Comparison of ENCODE assay signal across 2 cellular contexts in the genomic region with DNA sequence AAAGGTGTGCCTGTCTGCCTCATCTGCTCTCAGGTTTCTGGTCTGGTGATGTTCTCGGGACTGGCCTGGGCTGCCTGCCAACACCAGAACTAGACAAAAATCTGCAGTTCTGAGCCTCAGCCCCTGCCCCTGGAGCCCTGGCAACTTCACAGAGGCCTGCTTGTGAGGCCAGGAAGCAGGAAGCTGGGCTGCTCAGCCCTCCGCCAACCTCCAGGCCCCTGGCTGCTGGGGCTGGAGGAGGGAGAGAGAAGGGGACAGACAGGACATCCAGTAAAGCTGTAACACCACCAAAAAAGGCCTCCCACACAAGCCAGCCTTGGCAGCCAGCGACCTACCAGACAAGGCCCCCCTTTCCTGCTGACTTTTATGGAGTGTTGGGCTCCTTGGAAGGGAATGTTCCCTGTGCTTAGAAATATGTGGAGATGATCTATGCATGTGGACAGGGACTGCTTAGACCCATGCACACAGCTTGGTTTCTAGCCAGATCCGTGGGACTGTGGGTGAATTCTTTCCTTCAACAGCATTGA.
A peak's percentile ranks its signal among the peaks of the same experiment; 100 is the strongest.
TF ChIP-seq lines count a peak whose summit lies in the region.

No MANE protein-coding gene starts in this region.

TF ChIP-seq in liver, 16 proteins besides CTCF, POLR2A, EP300 and RAD21 (continued from another document):
- TF ChIP-seq, protein P1, sequence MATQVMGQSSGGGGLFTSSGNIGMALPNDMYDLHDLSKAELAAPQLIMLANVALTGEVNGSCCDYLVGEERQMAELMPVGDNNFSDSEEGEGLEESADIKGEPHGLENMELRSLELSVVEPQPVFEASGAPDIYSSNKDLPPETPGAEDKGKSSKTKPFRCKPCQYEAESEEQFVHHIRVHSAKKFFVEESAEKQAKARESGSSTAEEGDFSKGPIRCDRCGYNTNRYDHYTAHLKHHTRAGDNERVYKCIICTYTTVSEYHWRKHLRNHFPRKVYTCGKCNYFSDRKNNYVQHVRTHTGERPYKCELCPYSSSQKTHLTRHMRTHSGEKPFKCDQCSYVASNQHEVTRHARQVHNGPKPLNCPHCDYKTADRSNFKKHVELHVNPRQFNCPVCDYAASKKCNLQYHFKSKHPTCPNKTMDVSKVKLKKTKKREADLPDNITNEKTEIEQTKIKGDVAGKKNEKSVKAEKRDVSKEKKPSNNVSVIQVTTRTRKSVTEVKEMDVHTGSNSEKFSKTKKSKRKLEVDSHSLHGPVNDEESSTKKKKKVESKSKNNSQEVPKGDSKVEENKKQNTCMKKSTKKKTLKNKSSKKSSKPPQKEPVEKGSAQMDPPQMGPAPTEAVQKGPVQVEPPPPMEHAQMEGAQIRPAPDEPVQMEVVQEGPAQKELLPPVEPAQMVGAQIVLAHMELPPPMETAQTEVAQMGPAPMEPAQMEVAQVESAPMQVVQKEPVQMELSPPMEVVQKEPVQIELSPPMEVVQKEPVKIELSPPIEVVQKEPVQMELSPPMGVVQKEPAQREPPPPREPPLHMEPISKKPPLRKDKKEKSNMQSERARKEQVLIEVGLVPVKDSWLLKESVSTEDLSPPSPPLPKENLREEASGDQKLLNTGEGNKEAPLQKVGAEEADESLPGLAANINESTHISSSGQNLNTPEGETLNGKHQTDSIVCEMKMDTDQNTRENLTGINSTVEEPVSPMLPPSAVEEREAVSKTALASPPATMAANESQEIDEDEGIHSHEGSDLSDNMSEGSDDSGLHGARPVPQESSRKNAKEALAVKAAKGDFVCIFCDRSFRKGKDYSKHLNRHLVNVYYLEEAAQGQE (IDR thresholded peaks at IDR 0.05) = no peak
- peak in 1 of 2 donors; percentile 52 for TF ChIP-seq RXRA (IDR thresholded peaks at IDR 0.05)
- TF ChIP-seq, protein P2, sequence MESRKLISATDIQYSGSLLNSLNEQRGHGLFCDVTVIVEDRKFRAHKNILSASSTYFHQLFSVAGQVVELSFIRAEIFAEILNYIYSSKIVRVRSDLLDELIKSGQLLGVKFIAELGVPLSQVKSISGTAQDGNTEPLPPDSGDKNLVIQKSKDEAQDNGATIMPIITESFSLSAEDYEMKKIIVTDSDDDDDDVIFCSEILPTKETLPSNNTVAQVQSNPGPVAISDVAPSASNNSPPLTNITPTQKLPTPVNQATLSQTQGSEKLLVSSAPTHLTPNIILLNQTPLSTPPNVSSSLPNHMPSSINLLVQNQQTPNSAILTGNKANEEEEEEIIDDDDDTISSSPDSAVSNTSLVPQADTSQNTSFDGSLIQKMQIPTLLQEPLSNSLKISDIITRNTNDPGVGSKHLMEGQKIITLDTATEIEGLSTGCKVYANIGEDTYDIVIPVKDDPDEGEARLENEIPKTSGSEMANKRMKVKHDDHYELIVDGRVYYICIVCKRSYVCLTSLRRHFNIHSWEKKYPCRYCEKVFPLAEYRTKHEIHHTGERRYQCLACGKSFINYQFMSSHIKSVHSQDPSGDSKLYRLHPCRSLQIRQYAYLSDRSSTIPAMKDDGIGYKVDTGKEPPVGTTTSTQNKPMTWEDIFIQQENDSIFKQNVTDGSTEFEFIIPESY (IDR thresholded peaks at IDR 0.05) = no peak
- peak; percentile 77 for TF ChIP-seq NR2F2 (IDR thresholded peaks at IDR 0.05)

TF ChIP-seq in HepG2, 621 proteins besides CTCF, POLR2A, EP300 and RAD21 (continued from another document):
- TF ChIP-seq, protein P3, sequence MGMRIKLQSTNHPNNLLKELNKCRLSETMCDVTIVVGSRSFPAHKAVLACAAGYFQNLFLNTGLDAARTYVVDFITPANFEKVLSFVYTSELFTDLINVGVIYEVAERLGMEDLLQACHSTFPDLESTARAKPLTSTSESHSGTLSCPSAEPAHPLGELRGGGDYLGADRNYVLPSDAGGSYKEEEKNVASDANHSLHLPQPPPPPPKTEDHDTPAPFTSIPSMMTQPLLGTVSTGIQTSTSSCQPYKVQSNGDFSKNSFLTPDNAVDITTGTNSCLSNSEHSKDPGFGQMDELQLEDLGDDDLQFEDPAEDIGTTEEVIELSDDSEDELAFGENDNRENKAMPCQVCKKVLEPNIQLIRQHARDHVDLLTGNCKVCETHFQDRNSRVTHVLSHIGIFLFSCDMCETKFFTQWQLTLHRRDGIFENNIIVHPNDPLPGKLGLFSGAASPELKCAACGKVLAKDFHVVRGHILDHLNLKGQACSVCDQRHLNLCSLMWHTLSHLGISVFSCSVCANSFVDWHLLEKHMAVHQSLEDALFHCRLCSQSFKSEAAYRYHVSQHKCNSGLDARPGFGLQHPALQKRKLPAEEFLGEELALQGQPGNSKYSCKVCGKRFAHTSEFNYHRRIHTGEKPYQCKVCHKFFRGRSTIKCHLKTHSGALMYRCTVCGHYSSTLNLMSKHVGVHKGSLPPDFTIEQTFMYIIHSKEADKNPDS (CRISPR knock-in tag; IDR thresholded peaks at IDR 0.05) = no peak
- TF ChIP-seq TBL1XR1 (IDR thresholded peaks at IDR 0.05; ENCODE audit: borderline replicate concordance, low read length, partially characterized antibody) (no peak), ETV6 (CRISPR knock-in tag; conservative IDR thresholded peaks at IDR 0.05) (no peak), CHD4 (IDR thresholded peaks at IDR 0.05; ENCODE audit: borderline replicate concordance, low read length) (no peak), HOXA9 (CRISPR knock-in tag; IDR thresholded peaks at IDR 0.05; ENCODE audit: borderline replicate concordance) (no peak), MAF1 (CRISPR knock-in tag; IDR thresholded peaks at IDR 0.05; ENCODE audit: borderline replicate concordance) (no peak), ZBTB7A (CRISPR knock-in tag; IDR thresholded peaks at IDR 0.05) (no peak), SRSF4 (IDR thresholded peaks at IDR 0.05; ENCODE audit: low read depth, low read length, poor library complexity, severe bottlenecking) (no peak), ZNF777 (CRISPR knock-in tag; IDR thresholded peaks at IDR 0.05) (no peak)
- TF ChIP-seq, protein P4, sequence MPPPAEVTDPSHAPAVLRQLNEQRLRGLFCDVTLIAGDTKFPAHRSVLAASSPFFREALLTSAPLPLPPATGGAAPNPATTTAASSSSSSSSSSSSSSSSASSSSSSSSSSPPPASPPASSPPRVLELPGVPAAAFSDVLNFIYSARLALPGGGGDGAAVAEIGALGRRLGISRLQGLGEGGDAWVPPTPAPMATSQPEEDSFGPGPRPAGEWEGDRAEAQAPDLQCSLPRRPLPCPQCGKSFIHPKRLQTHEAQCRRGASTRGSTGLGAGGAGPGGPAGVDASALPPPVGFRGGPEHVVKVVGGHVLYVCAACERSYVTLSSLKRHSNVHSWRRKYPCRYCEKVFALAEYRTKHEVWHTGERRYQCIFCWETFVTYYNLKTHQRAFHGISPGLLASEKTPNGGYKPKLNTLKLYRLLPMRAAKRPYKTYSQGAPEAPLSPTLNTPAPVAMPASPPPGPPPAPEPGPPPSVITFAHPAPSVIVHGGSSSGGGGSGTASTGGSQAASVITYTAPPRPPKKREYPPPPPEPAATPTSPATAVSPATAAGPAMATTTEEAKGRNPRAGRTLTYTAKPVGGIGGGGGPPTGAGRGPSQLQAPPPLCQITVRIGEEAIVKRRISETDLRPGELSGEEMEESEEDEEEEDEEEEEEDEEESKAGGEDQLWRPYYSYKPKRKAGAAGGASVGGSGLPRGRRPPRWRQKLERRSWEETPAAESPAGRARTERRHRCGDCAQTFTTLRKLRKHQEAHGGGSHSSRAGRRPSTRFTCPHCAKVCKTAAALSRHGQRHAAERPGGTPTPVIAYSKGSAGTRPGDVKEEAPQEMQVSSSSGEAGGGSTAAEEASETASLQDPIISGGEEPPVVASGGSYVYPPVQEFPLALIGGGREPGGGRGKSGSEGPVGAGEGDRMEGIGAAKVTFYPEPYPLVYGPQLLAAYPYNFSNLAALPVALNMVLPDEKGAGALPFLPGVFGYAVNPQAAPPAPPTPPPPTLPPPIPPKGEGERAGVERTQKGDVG (CRISPR knock-in tag; IDR thresholded peaks at IDR 0.05; ENCODE audit: borderline replicate concordance) = no peak
- TF ChIP-seq, protein P5, sequence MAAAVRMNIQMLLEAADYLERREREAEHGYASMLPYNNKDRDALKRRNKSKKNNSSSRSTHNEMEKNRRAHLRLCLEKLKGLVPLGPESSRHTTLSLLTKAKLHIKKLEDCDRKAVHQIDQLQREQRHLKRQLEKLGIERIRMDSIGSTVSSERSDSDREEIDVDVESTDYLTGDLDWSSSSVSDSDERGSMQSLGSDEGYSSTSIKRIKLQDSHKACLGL (CRISPR knock-in tag; IDR thresholded peaks at IDR 0.05) = no peak
